Comparison of ENCODE assay signal across 13 cellular contexts in the genomic region with DNA sequence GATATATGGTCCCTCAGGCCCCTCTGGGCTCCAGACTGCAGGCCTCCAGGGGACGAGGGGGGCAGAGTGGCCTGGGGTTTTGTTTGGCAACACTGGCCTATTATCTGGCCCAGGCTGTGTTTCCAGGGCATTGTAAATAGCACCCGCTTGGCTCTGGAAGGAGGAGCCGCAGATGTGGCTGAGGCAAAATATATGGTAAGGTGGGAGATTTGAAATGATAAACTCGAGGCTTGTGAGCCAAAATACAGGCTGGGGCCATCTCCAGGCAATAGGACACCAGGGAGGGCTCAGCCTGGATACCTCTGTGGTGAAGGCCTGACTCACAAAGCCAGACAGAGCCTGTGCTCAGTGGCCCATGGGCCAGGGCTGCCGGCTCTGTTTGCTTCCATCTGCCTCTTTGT. TPM values are rescaled to one million over a fixed set of nuclear protein-coding genes. Genes with fewer than 3 reads are reported as not detected.
A peak's percentile ranks its signal among the peaks of the same experiment; 100 is the strongest.
DNase-seq lines count a peak whose midpoint lies in the region; TF ChIP-seq lines count a peak whose summit lies in the region.
"Had no signal": no experiment of that assay in that cellular context is flagged by ENCODE, and none has a peak within 500 bp of the region (broad histone marks: within the 10 kb centered on the region; RNA-seq: fewer than 3 reads in every experiment).

No MANE protein-coding gene starts in this region.

- H3K9me3 ChIP-seq in tibial nerve, result no peaks in the 10 kb centered on the region
- no peaks in the 10 kb centered on the region for H3K9me3 ChIP-seq in spleen
- H3K9me3 ChIP-seq: adrenal gland had no signal

- H3K9me3 Mint-ChIP-seq in mesothelial cell of epicardium, result no peaks in the 10 kb centered on the region
- H3K9me3 Mint-ChIP-seq: activated CD4-positive, alpha-beta memory T cell treated with anti-CD3 and anti-CD28 coated beads, Interleukin-2, amount 10 ng/mL, durations not matched to agents 7 days and 5 days had no signal

- WGBS in tibial nerve, 2 donors, result 38 to 42% methylated on average over 5 of the region's 5 CpGs
- WGBS in spleen, 5 donors, result 69 to 92% (median 84%) methylated on average over 5 of the region's 5 CpGs

- H3K27me3 Mint-ChIP-seq in mesothelial cell of epicardium (ENCODE audit: low read depth), result no peaks in the 10 kb centered on the region

- TF ChIP-seq EP300 in tibial nerve (IDR thresholded peaks at IDR 0.05), result no peak

- H3K4me1 ChIP-seq in tibial nerve (peaks cover 0 to 69% (median 27%) of the 10 kb centered on the region in 4 donors), spleen (peaks cover 0 to 31% (median 3%) of the 10 kb centered on the region in 6 donors)

- TF ChIP-seq CTCF in brain microvascular endothelial cell (IDR thresholded peaks at IDR 0.05; ENCODE audit: low read depth, low read length, missing control alignments) (no peak), mesothelial cell of epicardium (IDR thresholded peaks at IDR 0.05; ENCODE audit: unreplicated experiment) (no peak), tibial nerve (IDR thresholded peaks at IDR 0.05) (no peak), spleen (IDR thresholded peaks at IDR 0.05 in 8 of 11, conservative IDR thresholded peaks at IDR 0.05 in 3 of 11) (no peak), GM20000 (IDR thresholded peaks at IDR 0.05; ENCODE audit: extremely low read depth, missing control alignments) (no peak)

- intact Hi-C loops in spleen (cut with DNase I; ENCODE audit: low total_unique reads), result no loop called here

- H3K36me3 ChIP-seq in brain microvascular endothelial cell (replicated peaks) (no peaks in the 10 kb centered on the region), tibial nerve (no peaks in the 10 kb centered on the region), spleen (no peaks in the 10 kb centered on the region)
- H3K36me3 ChIP-seq: adrenal gland had no signal

- no peak overlapping the region for H3K4me3 Mint-ChIP-seq in mesothelial cell of epicardium
- H3K4me3 Mint-ChIP-seq: activated CD4-positive, alpha-beta memory T cell treated with anti-CD3 and anti-CD28 coated beads, Interleukin-2, amount 10 ng/mL, durations not matched to agents 7 days and 5 days had no signal

- in situ Hi-C loops in brain microvascular endothelial cell (cut with HindIII; ENCODE audit: low pct_ligation_motif_present, low sequenced_read_pairs), result no loop called here
- in situ Hi-C loops in KBM-7 (cut with MboI; ENCODE audit: low pct_unique_long_range_greater_than_20kb, low sequenced_read_pairs), result loop anchor here (10.0 kb wide), 1 partner anchor 242 kb away; no protein-coding TSS in a partner anchor

- H3K36me3 Mint-ChIP-seq in mesothelial cell of epicardium, result peaks cover 2% of the 10 kb centered on the region

- peaks cover 31% of the 10 kb centered on the region for H3K4me1 Mint-ChIP-seq in mesothelial cell of epicardium

- peak overlapping the region; percentile 28 for H3K27ac Mint-ChIP-seq in mesothelial cell of epicardium
- H3K27ac Mint-ChIP-seq: activated CD4-positive, alpha-beta memory T cell treated with anti-CD3 and anti-CD28 coated beads, Interleukin-2, amount 10 ng/mL, durations not matched to agents 7 days and 5 days had no signal

- H3K4me3 ChIP-seq in brain microvascular endothelial cell (ENCODE audit: low read depth, low read length) (no peak overlapping the region), tibial nerve (no peak overlapping the region), spleen (no peak overlapping the region)
- H3K4me3 ChIP-seq: adrenal gland had no signal

- no peaks in the 10 kb centered on the region for H3K27me3 ChIP-seq in brain microvascular endothelial cell (replicated peaks)
- H3K27me3 ChIP-seq in tibial nerve, result no peaks in the 10 kb centered on the region
- H3K27me3 ChIP-seq in spleen (replicated peaks in 1 of 7), result no peaks in the 10 kb centered on the region
- H3K27me3 ChIP-seq: adrenal gland had no signal

- DNase-seq in NCI-H2227 treated with DMSO at 0.1 percent for 48 hours (lab: John Stamatoyannopoulos, UW) (peak; percentile 21), NCI-H2227 (lab: John Stamatoyannopoulos, UW; ENCODE audit: unreplicated experiment) (no peak), brain microvascular endothelial cell (peak; percentile 75), mesothelial cell of epicardium (ENCODE audit: low spot score in 2 of 2, unreplicated experiment in 2 of 2) (no peak), tibial nerve (ENCODE audit: low spot score in 2 of 2) (no peak), spleen (no peak), GM20000 (ENCODE audit: low spot score) (no peak), KBM-7 (no peak)
- DNase-seq: 8988T; activated CD4-positive, alpha-beta memory T cell treated with anti-CD3 and anti-CD28 coated beads, Interleukin-2, amount 10 ng/mL, durations not matched to agents 7 days and 5 days; NCI-H1105; SIG-M5 had no signal

- H3K27ac ChIP-seq in brain microvascular endothelial cell (peak overlapping the region; percentile 74), tibial nerve (peak overlapping the region; percentile 4 to 89 (median 73)), spleen (no peak overlapping the region)

- TF ChIP-seq POLR2A in tibial nerve (IDR thresholded peaks at IDR 0.05) (no peak), spleen (IDR thresholded peaks at IDR 0.05) (no peak)

RNA-seq across cellular contexts. Expression of gene NAV1, which starts 14.0 kb away (rescaled TPM):
- 88.8 to 95.9 TPM (median 95.4 TPM) in 3 replicates for total RNA-seq in mesothelial cell of epicardium
- total RNA-seq in tibial nerve, result 10 to 100 TPM; 22.9 to 49.2 (median 34.2) TPM
- 10 to 100 TPM; 15.7 to 37.2 (median 27.4) TPM for total RNA-seq in spleen
- 1 to 10 TPM; 1.1 to 3.5 (median 1.2) TPM for polyA plus RNA-seq in spleen

RNA-seq across cellular contexts. Expression of gene CSRP1, which starts 46.0 kb away (rescaled TPM):
- total RNA-seq in mesothelial cell of epicardium (10.4 to 11.4 TPM (median 10.7 TPM) in 3 replicates), tibial nerve (1,000 to 10,000 TPM in 3 of 4 donors, 100 to 1,000 TPM in 1; 548 to 1,751 (median 1,444) TPM), spleen (100 to 1,000 TPM; 115 to 360 (median 188) TPM)
- polyA plus RNA-seq in spleen, result 100 to 1,000 TPM in 2 of 3 donors, 10 to 100 TPM in 1; 67.1 to 180 (median 108) TPM

Comparison
In these comparisons a context has a peak if more than half of its experiments do, and no peak if none do; other contexts are left out.
1. DNase-seq: peak in NCI-H2227 treated with DMSO at 0.1 percent for 48 hours (single experiment) and brain microvascular endothelial cell (single experiment); none in NCI-H2227 (single experiment), mesothelial cell of epicardium (0 of 2), tibial nerve (0 of 2), spleen (single experiment), GM20000 (single experiment) and KBM-7 (single experiment).
2. H3K27ac ChIP-seq: peak in brain microvascular endothelial cell (single experiment) and tibial nerve (4 of 4); none in spleen (0 of 8).